Comparison of ENCODE assay signal across 8 cellular contexts in the genomic region with DNA sequence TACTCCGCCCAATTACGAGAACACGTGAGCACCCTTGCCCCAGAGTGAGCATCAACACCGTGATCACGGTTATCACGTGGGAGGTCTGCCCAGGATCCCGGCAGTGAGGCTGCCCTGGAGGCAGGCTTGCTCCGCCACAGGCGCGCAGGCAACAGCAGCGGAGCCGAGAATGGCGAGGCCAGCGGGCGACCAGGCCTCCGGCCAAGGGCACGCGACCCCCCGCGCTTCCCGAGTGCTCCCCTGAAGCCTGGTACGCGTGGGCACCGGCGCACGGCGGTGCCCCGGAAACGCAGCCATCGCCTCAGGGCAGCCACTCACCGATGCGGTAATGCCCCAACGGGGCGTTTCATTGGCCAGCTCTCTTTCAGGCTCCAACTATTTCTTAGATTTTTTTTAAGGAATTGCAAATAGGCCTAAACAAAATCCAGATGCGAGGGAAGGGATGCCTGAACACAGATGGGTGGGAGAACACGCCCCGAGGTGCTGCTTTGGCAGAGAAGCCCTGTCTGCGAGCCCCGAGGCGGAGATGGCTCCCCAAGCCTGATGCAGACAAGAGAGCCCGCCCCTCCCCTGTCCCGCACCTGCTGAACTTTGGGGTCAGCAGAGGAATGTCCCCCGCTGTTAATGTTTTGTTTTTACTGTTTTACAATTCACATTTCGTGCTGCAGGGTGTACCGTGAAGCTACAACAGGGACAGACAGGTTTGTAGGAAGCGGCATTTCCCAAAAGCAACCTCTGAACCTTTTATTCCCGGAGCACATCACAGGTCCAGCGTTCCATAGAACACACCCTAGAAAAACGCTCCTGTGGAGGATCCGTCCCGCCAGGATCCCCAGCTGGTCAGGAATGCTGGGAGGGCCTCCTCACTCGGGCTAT.
DNase-seq lines count a peak whose midpoint lies in the region; ATAC-seq and TF ChIP-seq lines count a peak whose summit lies in the region.

No MANE protein-coding gene starts in this region.

- H3K27ac Mint-ChIP-seq in activated naive CD8-positive, alpha-beta T cell treated with anti-CD3 and anti-CD28 coated beads for 36 hours = no peak overlapping the region
- no peak overlapping the region for H3K27ac Mint-ChIP-seq in activated naive CD8-positive, alpha-beta T cell treated with anti-CD3 and anti-CD28 coated beads, Interleukin-2, amount 50 U/mL, for 24 hours
- H3K27ac Mint-ChIP-seq in MCF 10A (ENCODE audit: low read depth, unreplicated experiment) = peak overlapping the region; percentile 63

- BruUV-seq in MCF 10A (replicated peaks; lab: Mats Ljungman, UMichigan) = no TSS peak

- H3K9ac ChIP-seq in iPS-20b (ENCODE audit: low read depth, low read length) = peak overlapping the region; percentile 72; the same call in 1 of the 2 replicates

- in situ Hi-C loops in gastrocnemius medialis (cut with MboI; ENCODE audit: low sequenced_read_pairs in 4 of 4) = no loop called here

- H3K36me3 ChIP-seq in iPS-20b (ENCODE audit: insufficient read depth, low read depth, low read length) = no peaks in the 10 kb centered on the region
- no peaks in the 10 kb centered on the region for H3K36me3 ChIP-seq in gastrocnemius medialis

- TF ChIP-seq POLR2A in gastrocnemius medialis (IDR thresholded peaks at IDR 0.05) = no peak

- no peak overlapping the region for H3K27ac ChIP-seq in iPS-20b (ENCODE audit: low read length)
- no peak overlapping the region for H3K27ac ChIP-seq in gastrocnemius medialis

- H3K27me3 ChIP-seq in iPS-20b (ENCODE audit: insufficient read depth, low read length) (peaks cover 12% of the 10 kb centered on the region; the same call in 1 of the 2 replicates), gastrocnemius medialis (peaks cover 0 to 2% (median 0%) of the 10 kb centered on the region in 3 donors)

- no peaks in the 10 kb centered on the region for H3K9me3 Mint-ChIP-seq in activated naive CD8-positive, alpha-beta T cell treated with anti-CD3 and anti-CD28 coated beads for 36 hours
- H3K9me3 Mint-ChIP-seq in activated naive CD8-positive, alpha-beta T cell treated with anti-CD3 and anti-CD28 coated beads, Interleukin-2, amount 50 U/mL, for 24 hours = no peaks in the 10 kb centered on the region
- no peaks in the 10 kb centered on the region for H3K9me3 Mint-ChIP-seq in MCF 10A (ENCODE audit: unreplicated experiment)

- peaks cover 26% of the 10 kb centered on the region for H3K4me1 ChIP-seq in iPS-20b (ENCODE audit: insufficient read depth, low read length)
- peaks cover 0 to 3% of the 10 kb centered on the region in 2 donors for H3K4me1 ChIP-seq in gastrocnemius medialis

- H3K36me3 Mint-ChIP-seq in activated naive CD8-positive, alpha-beta T cell treated with anti-CD3 and anti-CD28 coated beads for 36 hours = no peaks in the 10 kb centered on the region
- H3K36me3 Mint-ChIP-seq in activated naive CD8-positive, alpha-beta T cell treated with anti-CD3 and anti-CD28 coated beads, Interleukin-2, amount 50 U/mL, for 24 hours (ENCODE audit: low read depth) = peaks cover 4% of the 10 kb centered on the region
- no peaks in the 10 kb centered on the region for H3K36me3 Mint-ChIP-seq in MCF 10A (ENCODE audit: insufficient read depth, unreplicated experiment)

- ATAC-seq in activated naive CD8-positive, alpha-beta T cell treated with anti-CD3 and anti-CD28 coated beads, Interleukin-2, amount 50 U/mL, for 24 hours = no peak
- no peak for ATAC-seq in gastrocnemius medialis

- CTCF ChIA-PET in MCF 10A (lab: Yijun Ruan, JAX) = no interaction called here

- peaks cover 13% of the 10 kb centered on the region for H3K4me1 Mint-ChIP-seq in activated naive CD8-positive, alpha-beta T cell treated with anti-CD3 and anti-CD28 coated beads for 36 hours
- peaks cover 25% of the 10 kb centered on the region for H3K4me1 Mint-ChIP-seq in activated naive CD8-positive, alpha-beta T cell treated with anti-CD3 and anti-CD28 coated beads, Interleukin-2, amount 50 U/mL, for 24 hours
- H3K4me1 Mint-ChIP-seq in MCF 10A (ENCODE audit: insufficient read depth, unreplicated experiment) = no peaks in the 10 kb centered on the region

- TF ChIP-seq CTCF in MCF 10A (IDR thresholded peaks at IDR 0.05; ENCODE audit: unreplicated experiment) = no peak
- TF ChIP-seq CTCF in gastrocnemius medialis (IDR thresholded peaks at IDR 0.05 in 4 of 5, conservative IDR thresholded peaks at IDR 0.05 in 1 of 5) = no peak

- POLR2A ChIA-PET in MCF 10A (lab: Yijun Ruan, JAX) = interaction anchor here (0.7 kb wide), 1 partner anchor 90 kb away, joined by 3 read pairs; no protein-coding TSS in a partner anchor

- H3K4me3 ChIP-seq in iPS-20b (ENCODE audit: low read length) (peak overlapping the region; percentile 61), gastrocnemius medialis (peak overlapping the region in 3 of 4 donors; percentile 9 to 44 (median 35))

- H3K9me3 ChIP-seq in iPS-20b (ENCODE audit: insufficient read depth, low read depth, low read length) = no peaks in the 10 kb centered on the region
- no peaks in the 10 kb centered on the region for H3K9me3 ChIP-seq in gastrocnemius medialis

- peak overlapping the region; percentile 15 for H3K4me3 Mint-ChIP-seq in activated naive CD8-positive, alpha-beta T cell treated with anti-CD3 and anti-CD28 coated beads for 36 hours
- no peak overlapping the region for H3K4me3 Mint-ChIP-seq in activated naive CD8-positive, alpha-beta T cell treated with anti-CD3 and anti-CD28 coated beads, Interleukin-2, amount 50 U/mL, for 24 hours
- H3K4me3 Mint-ChIP-seq in MCF 10A (ENCODE audit: unreplicated experiment) = peak overlapping the region; percentile 54

- intact Hi-C loops in MCF 10A (cut with micrococcal nuclease) = no loop called here
- intact Hi-C loops in gastrocnemius medialis (cut with DNase I; ENCODE audit: low total_unique reads) = no loop called here

- DNase-seq in activated naive CD8-positive, alpha-beta T cell treated with anti-CD3 and anti-CD28 coated beads for 36 hours = peak; percentile 33
- DNase-seq in activated naive CD8-positive, alpha-beta T cell treated with anti-CD3 and anti-CD28 coated beads, Interleukin-2, amount 50 U/mL, for 24 hours = no peak
- DNase-seq in MCF 10A (ENCODE audit: unreplicated experiment) (peak; percentile 27), gastrocnemius medialis (no peak), H4 (ENCODE audit: low spot score) (no peak), AML-193 (lab: John Stamatoyannopoulos, UW) (no peak), 8988T (no peak)

- no peaks in the 10 kb centered on the region for H3K27me3 Mint-ChIP-seq in activated naive CD8-positive, alpha-beta T cell treated with anti-CD3 and anti-CD28 coated beads for 36 hours
- H3K27me3 Mint-ChIP-seq in activated naive CD8-positive, alpha-beta T cell treated with anti-CD3 and anti-CD28 coated beads, Interleukin-2, amount 50 U/mL, for 24 hours = no peaks in the 10 kb centered on the region
- H3K27me3 Mint-ChIP-seq in MCF 10A (ENCODE audit: insufficient read depth, unreplicated experiment) = no peaks in the 10 kb centered on the region

Comparison
In these comparisons a context has a peak if more than half of its experiments do, and no peak if none do; other contexts are left out.
1. DNase-seq: peak in activated naive CD8-positive, alpha-beta T cell treated with anti-CD3 and anti-CD28 coated beads for 36 hours (single experiment) and MCF 10A (single experiment); none in activated naive CD8-positive, alpha-beta T cell treated with anti-CD3 and anti-CD28 coated beads, Interleukin-2, amount 50 U/mL, for 24 hours (single experiment), gastrocnemius medialis (0 of 2), H4 (single experiment), AML-193 (0 of 2) and 8988T (single experiment).